8 cellular contexts compared by ENCODE assay signal in genomic region chr6:27478706-27479318, GRCh38.
DNase-seq lines count a peak whose midpoint lies in the region; ATAC-seq lines count a peak whose summit lies in the region.

No MANE protein-coding gene starts in this region.

- H3K27ac ChIP-seq in cingulate gyrus (ENCODE audit: low read depth, low read length): peak overlapping the region; percentile 95

- ATAC-seq in GM18909 (IDR thresholded peaks at IDR 0.05; ENCODE audit: poor library complexity, unreplicated experiment): peak; percentile 70
- peak; percentile 55 for ATAC-seq in HG03196 (IDR thresholded peaks at IDR 0.05; ENCODE audit: unreplicated experiment)

- DNase-seq in AG08396 (ENCODE audit: low spot score) (peak; percentile 77), NCI-H345 treated with DMSO at 0.1 percent for 48 hours (lab: John Stamatoyannopoulos, UW; ENCODE audit: unreplicated experiment) (peak; percentile 29), kidney tubule cell (ENCODE audit: low spot score) (peak; percentile 93)
- DNase-seq in activated CD4-positive, alpha-beta T cell treated with anti-CD3 and anti-CD28 coated beads for 1 hour: peak; percentile 77
- DNase-seq in stimulated activated CD4-positive, alpha-beta T cell treated with anti-CD3 and anti-CD28 coated beads, Interleukin-1b, Interleukin-23, amount 100 ng/mL, for 24 hours (ENCODE audit: low read depth in 4 of 4, low spot score in 1 of 4): peak; percentile 67 to 86 (median 78)

Comparison
In these comparisons a context has a peak if more than half of its experiments do, and no peak if none do; other contexts are left out.
1. Peak in every context shown above with its lines: DNase-seq, ATAC-seq and H3K27ac ChIP-seq.
2. DNase-seq: peak in every context shown above with its lines; median percentile 93 in kidney tubule cell; 78 in stimulated activated CD4-positive, alpha-beta T cell treated with anti-CD3 and anti-CD28 coated beads, Interleukin-1b, Interleukin-23, amount 100 ng/mL, for 24 hours; 77 in AG08396; 77 in activated CD4-positive, alpha-beta T cell treated with anti-CD3 and anti-CD28 coated beads for 1 hour; 29 in NCI-H345 treated with DMSO at 0.1 percent for 48 hours.